8 cellular contexts compared by ENCODE assay signal in the genomic region with DNA sequence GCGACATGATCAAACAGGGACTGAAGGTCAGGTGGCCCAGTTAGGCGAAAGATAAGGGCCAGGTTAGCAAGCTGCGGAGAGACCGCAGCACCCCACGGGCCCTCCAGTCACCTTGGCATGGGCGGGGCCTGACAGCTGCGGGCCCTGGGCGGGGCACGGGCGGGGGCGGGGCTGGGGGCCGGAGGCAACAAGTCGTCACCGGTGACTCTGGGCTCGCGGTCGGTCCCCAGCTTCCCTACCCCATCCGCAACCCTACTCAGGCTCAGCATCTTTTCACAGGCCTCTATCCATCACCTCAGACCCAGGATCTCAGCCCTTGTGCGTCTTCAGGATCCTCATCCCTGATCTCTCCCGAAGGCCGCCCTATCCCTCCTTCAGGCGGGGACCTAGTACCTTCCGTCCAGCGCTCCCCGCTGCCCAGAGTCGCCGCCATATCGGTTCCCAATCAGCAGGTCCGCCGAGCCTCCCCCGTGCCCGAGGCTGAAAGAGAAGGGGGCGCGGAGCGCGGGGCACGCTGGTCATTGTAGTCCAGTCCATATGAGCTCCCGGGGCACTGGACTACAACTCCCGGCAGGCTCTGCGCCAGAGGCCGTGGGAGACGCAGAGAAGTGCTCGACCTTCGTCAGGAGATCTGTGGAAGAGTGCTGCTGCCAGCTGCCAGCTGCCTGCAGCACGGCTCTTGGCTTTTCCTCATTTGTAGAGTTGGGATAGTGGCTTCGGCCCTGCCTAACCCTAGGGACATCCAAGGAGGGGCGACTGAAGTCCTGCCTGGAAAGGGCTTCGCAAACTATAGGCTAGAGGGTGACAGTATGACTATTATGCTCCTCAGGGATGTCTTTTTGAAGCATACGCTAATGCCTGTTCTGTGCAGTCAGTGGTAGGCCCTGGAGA. TPM values are rescaled to one million over a fixed set of nuclear protein-coding genes. Genes with fewer than 3 reads are reported as not detected.
DNase-seq lines count a peak whose midpoint lies in the region; FAIRE-seq and TF ChIP-seq lines count a peak whose summit lies in the region.

DNAJC18 (minus strand) TSS at position 513 of the 891 bp plus-strand sequence; CDS start at position 433, 80 bp downstream.

- in situ Hi-C loops in SK-MEL-5 (cut with HindIII; ENCODE audit: low pct_unique_long_range_greater_than_20kb, low sequenced_read_pairs) = no loop called here

- POLR2A ChIA-PET in HEK293T (lab: Yijun Ruan, JAX) = interaction anchor here (0.6 to 2.2 kb wide), 32 partner anchors 9 to 860 kb away, joined by 3 to 20 read pairs (median 4); partner anchors contain the start of genes ECSCR, SLC23A1, SMIM33 and STING1

- peak within 1 kb of the TSS; percentile 98 for H3K27ac ChIP-seq in substantia nigra (ENCODE audit: low read depth, low read length, poor library complexity, severe bottlenecking)

- DNase-seq in GF-D8 (lab: John Stamatoyannopoulos, UW) (peak; percentile 58), HEK293T (ENCODE audit: extremely low spot score) (peak; percentile 93), NAMALWA (ENCODE audit: low spot score) (peak; percentile 95), SK-MEL-5 (ENCODE audit: low read depth, low spot score) (peak; percentile 92), frontal cortex (ENCODE audit: low spot score in 2 of 2) (peak; percentile 89 to 93), substantia nigra (lab: John Stamatoyannopoulos, UW) (peak; percentile 54 to 97 (median 92))
- DNase-seq in activated naive CD4-positive, alpha-beta T cell treated with Interleukin-2 at 50 U/mL for 16 hours = peak; percentile 93

- no peaks in the 10 kb centered on the region for H3K9me3 ChIP-seq in neuron (ENCODE audit: low read length)

- peak within 1 kb of the TSS; percentile 80 for H2AFZ ChIP-seq in neuron (ENCODE audit: low read depth, low read length)

- peaks cover 9% of the 10 kb centered on the region for H3K27me3 ChIP-seq in neuron (ENCODE audit: insufficient read depth, low read length)

- H3K4me3 ChIP-seq in neuron (ENCODE audit: low read length) = peak within 1 kb of the TSS; percentile 74

- H3K36me3 ChIP-seq in neuron (ENCODE audit: insufficient read depth, low read length) = peaks cover 10% of the 10 kb centered on the region

- CTCF ChIA-PET in HEK293T (lab: Yijun Ruan, JAX) = interaction anchor here (0.5 to 1.5 kb wide), 4 partner anchors 14 to 1523 kb away, joined by 3 to 6 read pairs (median 4); no protein-coding TSS in a partner anchor

- no peak for FAIRE-seq in frontal cortex (lab: Jason Lieb, UNC)

- H3K4me1 ChIP-seq in neuron (ENCODE audit: insufficient read depth, low read length) = peaks cover 12% of the 10 kb centered on the region

TF ChIP-seq in HEK293T, 16 proteins besides CTCF, POLR2A, EP300 and RAD21:
- TF ChIP-seq L3MBTL2 (conservative IDR thresholded peaks at IDR 0.05) (peak; percentile 48), TARDBP (IDR thresholded peaks at IDR 0.05) (no peak), SUZ12 (IDR thresholded peaks at IDR 0.05) (peak; percentile 75)

RNA-seq across cellular contexts. Expression of gene DNAJC18, which starts in this region (rescaled TPM):
- total RNA-seq in SK-MEL-5 (2014; rRNA removed; shearing (Covaris generic)) = 6.0 and 9.0 TPM in 2 replicates
- 5.3 and 7.5 TPM in 2 replicates for polyA plus RNA-seq in SK-MEL-5 (2015; cell fraction: cytosol; rRNA removed)
- 1.9 and 2.3 TPM in 2 replicates for polyA plus RNA-seq in SK-MEL-5 (2015; cell fraction: nucleus; rRNA removed)
- 53.0 TPM for total RNA-seq in frontal cortex

Comparison
In these comparisons a context has a peak if more than half of its experiments do, and no peak if none do; other contexts are left out.
1. Peak in every context shown above with its lines: DNase-seq, H3K4me3 ChIP-seq and H3K27ac ChIP-seq.